9 cellular contexts compared by ENCODE assay signal in genomic region chr3:187750513-187751123, GRCh38. TPM values are rescaled to one million over a fixed set of nuclear protein-coding genes. Genes with fewer than 3 reads are reported as not detected.
A peak's percentile ranks its signal among the peaks of the same experiment; 100 is the strongest.
DNase-seq lines count a peak whose midpoint lies in the region; ATAC-seq, FAIRE-seq and TF ChIP-seq lines count a peak whose summit lies in the region.
"Had no signal": no experiment of that assay in that cellular context is flagged by ENCODE, and none has a peak within 500 bp of the region (broad histone marks: within the 10 kb centered on the region; RNA-seq: fewer than 3 reads in every experiment).

No MANE protein-coding gene starts in this region.

- TF ChIP-seq CTCF in cardiac muscle cell (IDR thresholded peaks at IDR 0.05; ENCODE audit: low read depth, low read length): no peak
- TF ChIP-seq CTCF in psoas muscle (IDR thresholded peaks at IDR 0.05): no peak

- H3K27me3 ChIP-seq in cardiac muscle cell: no peaks in the 10 kb centered on the region
- H3K27me3 ChIP-seq in psoas muscle (ENCODE audit: insufficient read depth in 3 of 3, low read length in 2 of 3): no peaks in the 10 kb centered on the region

- ATAC-seq in psoas muscle: peak; percentile 15 to 60 (median 46)
- ATAC-seq in effector memory CD8-positive, alpha-beta T cell (replicated peaks): no peak

- H3K9me3 Mint-ChIP-seq in effector memory CD8-positive, alpha-beta T cell: no peaks in the 10 kb centered on the region

- intact Hi-C loops in psoas muscle (cut with DNase I): loop anchor here (2.0 to 10.0 kb wide), 3 partner anchors 104 to 206 kb away; no protein-coding TSS in a partner anchor

- H3K4me1 ChIP-seq in cardiac muscle cell (ENCODE audit: low read depth) (peaks cover 14% of the 10 kb centered on the region), psoas muscle (peaks cover 33% of the 10 kb centered on the region)

- peaks cover 10% of the 10 kb centered on the region for H3K36me3 Mint-ChIP-seq in effector memory CD8-positive, alpha-beta T cell (ENCODE audit: insufficient read depth)

- peak; percentile 53 for FAIRE-seq in H54 (lab: Jason Lieb, UNC)

- no peak for TF ChIP-seq POLR2A in H54 (IDR thresholded peaks at IDR 0.05; ENCODE audit: low read depth, low read length)

- no peak overlapping the region for H3K4me3 Mint-ChIP-seq in effector memory CD8-positive, alpha-beta T cell

- peak overlapping the region; percentile 18 for H3K27ac ChIP-seq in cardiac muscle cell
- peak overlapping the region; percentile 100 for H3K27ac ChIP-seq in psoas muscle

- H3K27ac Mint-ChIP-seq in effector memory CD8-positive, alpha-beta T cell: no peak overlapping the region

- 13 to 19% (median 13%) methylated on average over 11 of the region's 11 CpGs for WGBS in psoas muscle, 3 donors

- peaks cover 14 to 29% of the 10 kb centered on the region in 2 donors for H3K4me1 Mint-ChIP-seq in effector memory CD8-positive, alpha-beta T cell (ENCODE audit: low read depth in 2 of 2)

- H3K27me3 Mint-ChIP-seq in effector memory CD8-positive, alpha-beta T cell: no peaks in the 10 kb centered on the region

- DNase-seq in H54 (ENCODE audit: insufficient read length, low spot score) (no peak), SW480 (ENCODE audit: low spot score) (peak; percentile 61), cardiac muscle cell (ENCODE audit: low read depth in 1 of 2, low spot score in 1 of 2) (peak; percentile 38 to 45), psoas muscle (peak; percentile 30 to 69), NCI-H524 treated with DMSO at 0.1 percent for 48 hours (lab: John Stamatoyannopoulos, UW) (no peak), HUDEP-2 (lab: John Stamatoyannopoulos, UW; ENCODE audit: unreplicated experiment in 76 of 76) (no peak)
- no peak for DNase-seq in stimulated activated CD4-positive, alpha-beta T cell treated with anti-CD3 and anti-CD28 coated beads, Interleukin-4, amount 100 ng/mL, for 1 hour
- no peak for DNase-seq in effector memory CD8-positive, alpha-beta T cell
- DNase-seq: activated CD4-positive, alpha-beta T cell treated with anti-CD3 and anti-CD28 coated beads, Interleukin-2, amount 50 U/mL, for 4 hours had no signal

- H3K9me3 ChIP-seq in cardiac muscle cell (ENCODE audit: low read depth): no peaks in the 10 kb centered on the region
- no peaks in the 10 kb centered on the region for H3K9me3 ChIP-seq in psoas muscle

- H3K4me3 ChIP-seq in cardiac muscle cell (peak overlapping the region; percentile 21), psoas muscle (peak overlapping the region; percentile 93)

- H3K36me3 ChIP-seq in cardiac muscle cell (no peaks in the 10 kb centered on the region), psoas muscle (ENCODE audit: insufficient read depth in 1 of 2, low read depth in 1 of 2) (no peaks in the 10 kb centered on the region)

RNA-seq across cellular contexts. Expression of gene BCL6, which starts 5.3 kb away (rescaled TPM):
- total RNA-seq in cardiac muscle cell: 5.7 and 12.7 TPM in 2 replicates
- 3.6 and 4.9 TPM in 2 replicates for polyA plus RNA-seq in cardiac muscle cell
- 100 to 1,000 TPM; 235 to 524 (median 312) TPM for total RNA-seq in psoas muscle
- 100 to 1,000 TPM in 2 of 3 donors, 10 to 100 TPM in 1; 43.2 to 276 (median 172) TPM for polyA plus RNA-seq in psoas muscle

RNA-seq across cellular contexts. Expression of gene RTP2, which starts 48.3 kb away (rescaled TPM):
- total RNA-seq in cardiac muscle cell: not detected in 2 replicates
- not detected in 2 replicates for polyA plus RNA-seq in cardiac muscle cell
- 1 to 10 TPM in 1 of 4 donors, under 1 TPM in 2, not detected in 1; 0.21 to 4.0 (median 0.32) TPM for total RNA-seq in psoas muscle
- polyA plus RNA-seq in psoas muscle: under 1 TPM in 2 of 3 donors, not detected in 1; 0.08 to 0.66 TPM

Comparison
In these comparisons a context has a peak if more than half of its experiments do, and no peak if none do; other contexts are left out.
1. DNase-seq: peak in SW480 (single experiment), cardiac muscle cell (2 of 2) and psoas muscle (2 of 2); none in H54 (single experiment), NCI-H524 treated with DMSO at 0.1 percent for 48 hours (single experiment), stimulated activated CD4-positive, alpha-beta T cell treated with anti-CD3 and anti-CD28 coated beads, Interleukin-4, amount 100 ng/mL, for 1 hour (single experiment), HUDEP-2 (0 of 76) and effector memory CD8-positive, alpha-beta T cell (0 of 3).
2. RNA of gene BCL6, which starts 5.3 kb away (total RNA-seq): 235 to 524 TPM in psoas muscle; 5.7 to 12.7 TPM in cardiac muscle cell; every median in the first group is over 10 times any median in the second.